16 cellular contexts compared by ENCODE assay signal in genomic region chr1:41399148-41399795, GRCh38. TPM values are rescaled to one million over a fixed set of nuclear protein-coding genes. Genes with fewer than 3 reads are reported as not detected.
DNase-seq lines count a peak whose midpoint lies in the region; ATAC-seq and TF ChIP-seq lines count a peak whose summit lies in the region.
"Had no signal": no experiment of that assay in that cellular context is flagged by ENCODE, and none has a peak within 500 bp of the region (broad histone marks: within the 10 kb centered on the region; RNA-seq: fewer than 3 reads in every experiment).

No MANE protein-coding gene starts in this region.

- H3K27me3 Mint-ChIP-seq in activated T-cell treated with anti-CD3 and anti-CD28 coated beads, Interleukin-2, amount 50 U/mL, for 72 hours (ENCODE audit: low read depth) = peaks cover 62% of the 10 kb centered on the region
- H3K27me3 Mint-ChIP-seq in HFFc6 (ENCODE audit: insufficient read depth) = peaks cover 49% of the 10 kb centered on the region

- H3K4me3 ChIP-seq in BE2C (ENCODE audit: low read depth, low read length) = no peak overlapping the region
- H3K4me3 ChIP-seq: lower lobe of right lung had no signal

- no peak overlapping the region for H3K27ac ChIP-seq in caudate nucleus (ENCODE audit: low read depth, low read length)
- H3K27ac ChIP-seq: lower lobe of right lung had no signal

- no peak overlapping the region for H3K4me3 Mint-ChIP-seq in activated T-cell treated with anti-CD3 and anti-CD28 coated beads, Interleukin-2, amount 50 U/mL, for 72 hours
- no peak overlapping the region for H3K4me3 Mint-ChIP-seq in HFFc6
- H3K4me3 Mint-ChIP-seq: activated naive CD8-positive, alpha-beta T cell treated with anti-CD3 and anti-CD28 coated beads, Interleukin-2, amount 10 ng/mL, durations not matched to agents 7 days and 5 days; type B pancreatic cell; WTC11 had no signal

- H3K4me1 ChIP-seq in BE2C = peaks cover 24% of the 10 kb centered on the region

- TF ChIP-seq CTCF in BE2C (IDR thresholded peaks at IDR 0.05; ENCODE audit: low read depth, low read length) (no peak), HFFc6 (IDR thresholded peaks at IDR 0.05) (no peak)

- ATAC-seq in activated T-cell treated with anti-CD3 and anti-CD28 coated beads, Interleukin-2, amount 50 U/mL, for 72 hours (replicated peaks in 1 of 2) = no peak
- ATAC-seq in HG03139 (IDR thresholded peaks at IDR 0.05; ENCODE audit: unreplicated experiment) = no peak
- ATAC-seq: lower lobe of right lung, WTC11 had no signal

- no peaks in the 10 kb centered on the region for H3K9me3 ChIP-seq in BE2C
- H3K9me3 ChIP-seq: lower lobe of right lung had no signal

- no peaks in the 10 kb centered on the region for H3K36me3 ChIP-seq in BE2C
- H3K36me3 ChIP-seq: lower lobe of right lung had no signal

- no peak overlapping the region for H3K27ac Mint-ChIP-seq in activated T-cell treated with anti-CD3 and anti-CD28 coated beads, Interleukin-2, amount 50 U/mL, for 72 hours
- no peak overlapping the region for H3K27ac Mint-ChIP-seq in HFFc6
- H3K27ac Mint-ChIP-seq: activated naive CD8-positive, alpha-beta T cell treated with anti-CD3 and anti-CD28 coated beads, Interleukin-2, amount 10 ng/mL, durations not matched to agents 7 days and 5 days; type B pancreatic cell; WTC11 had no signal

- DNase-seq in BE2C (peak; percentile 27), NCI-H1694 treated with DMSO at 0.1 percent for 48 hours (lab: John Stamatoyannopoulos, UW) (peak; percentile 90), caudate nucleus (lab: John Stamatoyannopoulos, UW) (peak in 34 of 61 donors; percentile 10 to 74 (median 34)), midbrain (lab: John Stamatoyannopoulos, UW) (peak; percentile 54), HFFc6 (no peak)
- no peak for DNase-seq in activated T-cell treated with anti-CD3 and anti-CD28 coated beads, Interleukin-2, amount 50 U/mL, for 72 hours
- DNase-seq in activated naive CD4-positive, alpha-beta T cell (lab: John Stamatoyannopoulos, UW) = no peak
- DNase-seq: activated naive CD8-positive, alpha-beta T cell treated with anti-CD3 and anti-CD28 coated beads, Interleukin-2, amount 10 ng/mL, durations not matched to agents 7 days and 5 days; Calu3; lower lobe of right lung; NCI-H1048 had no signal

- H3K4me1 Mint-ChIP-seq in activated T-cell treated with anti-CD3 and anti-CD28 coated beads, Interleukin-2, amount 50 U/mL, for 72 hours (ENCODE audit: low read depth) = no peaks in the 10 kb centered on the region
- H3K4me1 Mint-ChIP-seq in HFFc6 (ENCODE audit: low read depth) = no peaks in the 10 kb centered on the region

- no peaks in the 10 kb centered on the region for H3K27me3 ChIP-seq in BE2C

- no peaks in the 10 kb centered on the region for H3K36me3 Mint-ChIP-seq in activated T-cell treated with anti-CD3 and anti-CD28 coated beads, Interleukin-2, amount 50 U/mL, for 72 hours (ENCODE audit: insufficient read depth in 2 of 2)
- H3K36me3 Mint-ChIP-seq in HFFc6 (ENCODE audit: low read depth) = no peaks in the 10 kb centered on the region
- H3K36me3 Mint-ChIP-seq: activated naive CD8-positive, alpha-beta T cell treated with anti-CD3 and anti-CD28 coated beads, Interleukin-2, amount 10 ng/mL, durations not matched to agents 7 days and 5 days; type B pancreatic cell had no signal

- peaks cover 0 to 3% of the 10 kb centered on the region in 2 donors for H3K9me3 Mint-ChIP-seq in activated T-cell treated with anti-CD3 and anti-CD28 coated beads, Interleukin-2, amount 50 U/mL, for 72 hours
- peaks cover 5% of the 10 kb centered on the region; the same call in 1 of the 2 replicates for H3K9me3 Mint-ChIP-seq in HFFc6

RNA-seq across cellular contexts. Expression of gene FOXO6, which starts 38.0 kb away (rescaled TPM):
- 29.1 TPM for polyA plus RNA-seq in BE2C (2012; ENCODE audit: insufficient read depth, insufficient read length, low read depth)
- under 1 TPM; 0.19 to 0.21 TPM for total RNA-seq in activated T-cell treated with anti-CD3 and anti-CD28 coated beads, Interleukin-2, amount 50 U/mL, for 72 hours
- under 1 TPM in 2 of 6 experiments, not detected in 4; 0.07 to 0.08 TPM for total RNA-seq in HFFc6 (2021; fragmentation: NEBNext Ultra II Directional; extraction: Animal tissue kit (Norgen Biotek cat#: 25700))
- total RNA-seq: activated naive CD8-positive, alpha-beta T cell treated with anti-CD3 and anti-CD28 coated beads, Interleukin-2, amount 10 ng/mL, durations not matched to agents 7 days and 5 days; osteoblast had no signal
- polyA plus RNA-seq: AG04450 had no signal

Comparison
In these comparisons a context has a peak if more than half of its experiments do, and no peak if none do; other contexts are left out.
1. DNase-seq: peak in BE2C (single experiment), NCI-H1694 treated with DMSO at 0.1 percent for 48 hours (single experiment), caudate nucleus (34 of 61) and midbrain (single experiment); none in activated T-cell treated with anti-CD3 and anti-CD28 coated beads, Interleukin-2, amount 50 U/mL, for 72 hours (0 of 2), activated naive CD4-positive, alpha-beta T cell (0 of 4) and HFFc6 (single experiment).